Comparison of ENCODE assay signal across 24 cellular contexts in genomic region chrX:107626481-107626880, GRCh38. TPM values are rescaled to one million over a fixed set of nuclear protein-coding genes. Genes with fewer than 3 reads are reported as not detected.
A peak's percentile ranks its signal among the peaks of the same experiment; 100 is the strongest.
DNase-seq lines count a peak whose midpoint lies in the region; FAIRE-seq and TF ChIP-seq lines count a peak whose summit lies in the region.
"Had no signal": no experiment of that assay in that cellular context is flagged by ENCODE, and none has a peak within 500 bp of the region (broad histone marks: within the 10 kb centered on the region; RNA-seq: fewer than 3 reads in every experiment).

No MANE protein-coding gene starts in this region.

- in situ Hi-C loops in mammary epithelial cell (cut with MboI; ENCODE audit: low sequenced_read_pairs in 2 of 2): no loop called here

- H3K4me3 ChIP-seq in PC-9 (no peak overlapping the region), astrocyte (ENCODE audit: insufficient read depth, low read depth, low read length) (no peak overlapping the region), mammary epithelial cell (replicated peaks in 1 of 3; ENCODE audit: insufficient read depth in 1 of 3, low read depth in 2 of 3, low read length in 3 of 3) (no peak overlapping the region), sigmoid colon (no peak overlapping the region), stomach (no peak overlapping the region)
- H3K4me3 ChIP-seq: BLaER1 treated with 17β-estradiol and CSF1 and Interleukin-3, amounts not matched to agents 10 nM and 100 nM; GM23338; HAP-1 had no signal

- no peaks in the 10 kb centered on the region for H3K4me1 Mint-ChIP-seq in astrocyte (ENCODE audit: low read depth, unreplicated experiment)

- no peak overlapping the region; the same call in 1 of the 2 replicates for H2AFZ ChIP-seq in PC-9
- no peak overlapping the region for H2AFZ ChIP-seq in astrocyte (ENCODE audit: low read depth, low read length)
- no peak overlapping the region for H2AFZ ChIP-seq in mammary epithelial cell (ENCODE audit: low read depth, low read length)
- H2AFZ ChIP-seq: GM23338 had no signal

- BruUV-seq in PC-9 (replicated peaks; lab: Mats Ljungman, UMichigan) (no TSS peak), mammary epithelial cell (replicated peaks; lab: Mats Ljungman, UMichigan) (no TSS peak)

- no peak overlapping the region for H3K27ac Mint-ChIP-seq in astrocyte (ENCODE audit: unreplicated experiment)
- H3K27ac Mint-ChIP-seq: CD8-positive, alpha-beta memory T cell; GM23338 had no signal

- intact Hi-C loops in PC-9 (cut with micrococcal nuclease; ENCODE audit: unreplicated experiment) (loop anchor here (5.0 kb wide), 1 partner anchor 54 kb away; no protein-coding TSS in a partner anchor), mammary epithelial cell (cut with micrococcal nuclease) (loop anchor here (5.0 kb wide), 1 partner anchor 54 kb away; no protein-coding TSS in a partner anchor), sigmoid colon (cut with DNase I) (loop anchor here (10.0 kb wide), 1 partner anchor 632 kb away; no protein-coding TSS in a partner anchor), stomach (cut with DNase I; ENCODE audit: low total_unique reads) (no loop called here)

- no peaks in the 10 kb centered on the region for H3K27me3 Mint-ChIP-seq in astrocyte (ENCODE audit: low read depth, unreplicated experiment)

- no peaks in the 10 kb centered on the region for H3K27me3 ChIP-seq in PC-9 (ENCODE audit: insufficient read depth, low read depth)
- no peaks in the 10 kb centered on the region for H3K27me3 ChIP-seq in astrocyte (ENCODE audit: insufficient read depth, low read length)
- H3K27me3 ChIP-seq in mammary epithelial cell (ENCODE audit: insufficient read depth, low read length): peaks cover 2% of the 10 kb centered on the region
- no peaks in the 10 kb centered on the region for H3K27me3 ChIP-seq in sigmoid colon
- no peaks in the 10 kb centered on the region for H3K27me3 ChIP-seq in stomach

- H3K4me3 Mint-ChIP-seq in astrocyte (ENCODE audit: unreplicated experiment): no peak overlapping the region
- H3K4me3 Mint-ChIP-seq: CD8-positive, alpha-beta memory T cell; GM23338 had no signal

- H3K36me3 ChIP-seq in PC-9 (ENCODE audit: low read depth) (no peaks in the 10 kb centered on the region), astrocyte (ENCODE audit: insufficient read depth, low read length) (no peaks in the 10 kb centered on the region), mammary epithelial cell (ENCODE audit: insufficient read depth, low read length) (no peaks in the 10 kb centered on the region), sigmoid colon (no peaks in the 10 kb centered on the region), stomach (no peaks in the 10 kb centered on the region)
- H3K36me3 ChIP-seq: BLaER1 treated with 17β-estradiol and CSF1 and Interleukin-3, amounts not matched to agents 10 nM and 100 nM; HAP-1 had no signal

- H3K36me3 Mint-ChIP-seq in astrocyte (ENCODE audit: low read depth, unreplicated experiment): peaks cover 3% of the 10 kb centered on the region

- H3K4me1 ChIP-seq in PC-9 (replicated peaks; ENCODE audit: insufficient read depth) (peaks cover 40% of the 10 kb centered on the region), astrocyte (ENCODE audit: insufficient read depth, low read length) (no peaks in the 10 kb centered on the region), mammary epithelial cell (ENCODE audit: insufficient read depth, low read length) (no peaks in the 10 kb centered on the region), sigmoid colon (peaks cover 0 to 13% (median 0%) of the 10 kb centered on the region in 4 donors), stomach (peaks cover 0 to 25% (median 6%) of the 10 kb centered on the region in 4 donors)

- CTCF ChIA-PET in PC-9 (lab: Charles Lee): interaction anchor here (0.6 to 0.7 kb wide), 2 partner anchors 88 to 105 kb away, joined by 3 read pairs; no protein-coding TSS in a partner anchor
- CTCF ChIA-PET in mammary epithelial cell (lab: Charles Lee; ENCODE audit: low non-redundant PET): no interaction called here

- H3K79me2 ChIP-seq in PC-9 (ENCODE audit: low read depth) (peaks cover 28% of the 10 kb centered on the region), astrocyte (ENCODE audit: insufficient read depth, low read length) (peaks cover 32% of the 10 kb centered on the region), mammary epithelial cell (ENCODE audit: insufficient read depth, low read length) (peaks cover 29% of the 10 kb centered on the region)

- peak overlapping the region; percentile 81 for H3K4me2 ChIP-seq in PC-9
- H3K4me2 ChIP-seq in astrocyte (ENCODE audit: low read length): no peak overlapping the region
- H3K4me2 ChIP-seq in mammary epithelial cell (ENCODE audit: insufficient read depth, low read depth, low read length): no peak overlapping the region
- H3K4me2 ChIP-seq: GM23338 had no signal

- 70% methylated on average over 12 of the region's 12 CpGs for WGBS in mammary epithelial cell (ENCODE audit: low coverage, missing lambda C conversion rate)
- 92 to 94% methylated on average over 12 of the region's 12 CpGs for WGBS in sigmoid colon, 2 donors
- 74 to 79% (median 76%) methylated on average over 12 of the region's 12 CpGs for WGBS in stomach, 5 donors

- H3K9me2 ChIP-seq in PC-9 (ENCODE audit: insufficient read depth): no peaks in the 10 kb centered on the region

- POLR2A ChIA-PET in PC-9 (lab: Charles Lee; ENCODE audit: unreplicated experiment): no interaction called here

- H3K9ac ChIP-seq in astrocyte (ENCODE audit: low read length) (no peak overlapping the region), mammary epithelial cell (ENCODE audit: insufficient read depth, low read length) (no peak overlapping the region)
- H3K9ac ChIP-seq: BLaER1 treated with 17β-estradiol and CSF1 and Interleukin-3, amounts not matched to agents 10 nM and 100 nM had no signal

- H3K27ac ChIP-seq in 22Rv1 (peak overlapping the region; percentile 86), C4-2B (peak overlapping the region; percentile 86), PC-9 (peak overlapping the region; percentile 57), astrocyte (ENCODE audit: low read depth, low read length) (no peak overlapping the region), mammary epithelial cell (ENCODE audit: insufficient read depth, low read depth, low read length) (no peak overlapping the region), sigmoid colon (no peak overlapping the region), stomach (no peak overlapping the region)
- H3K27ac ChIP-seq: BLaER1 treated with 17β-estradiol and CSF1 and Interleukin-3, amounts not matched to agents 10 nM and 100 nM had no signal

- no peak for TF ChIP-seq CTCF in 22Rv1 (IDR thresholded peaks at IDR 0.05)
- no peak for TF ChIP-seq CTCF in C4-2B (conservative IDR thresholded peaks at IDR 0.05)
- TF ChIP-seq CTCF in PC-9 (conservative IDR thresholded peaks at IDR 0.05): no peak
- no peak for TF ChIP-seq CTCF in astrocyte (IDR thresholded peaks at IDR 0.05; ENCODE audit: insufficient read depth, low read depth, low read length)
- no peak for TF ChIP-seq CTCF in mammary epithelial cell (conservative IDR thresholded peaks at IDR 0.05 in 1 of 2, IDR thresholded peaks at IDR 0.05 in 1 of 2; ENCODE audit: extremely low read depth in 1 of 2, insufficient read depth in 1 of 2, low read depth in 1 of 2, low read length in 2 of 2)
- no peak for TF ChIP-seq CTCF in sigmoid colon (IDR thresholded peaks at IDR 0.05)
- TF ChIP-seq CTCF in stomach (IDR thresholded peaks at IDR 0.05): no peak

- TF ChIP-seq EP300 in sigmoid colon (IDR thresholded peaks at IDR 0.05) (no peak), stomach (IDR thresholded peaks at IDR 0.05) (no peak)

- H3K9me3 ChIP-seq in PC-9 (ENCODE audit: insufficient read depth, low read depth): no peaks in the 10 kb centered on the region
- H3K9me3 ChIP-seq in astrocyte (ENCODE audit: insufficient read depth, low read depth, low read length): no peaks in the 10 kb centered on the region
- H3K9me3 ChIP-seq in mammary epithelial cell (replicated peaks; ENCODE audit: insufficient read depth, low read length): no peaks in the 10 kb centered on the region
- H3K9me3 ChIP-seq in sigmoid colon: no peaks in the 10 kb centered on the region
- peaks cover 0 to 8% (median 3%) of the 10 kb centered on the region in 4 donors for H3K9me3 ChIP-seq in stomach
- H3K9me3 ChIP-seq: HAP-1 had no signal

- peak; percentile 58 to 96 for DNase-seq in PC-9
- DNase-seq in astrocyte (ENCODE audit: low read depth): no peak
- no peak for DNase-seq in NCI-H1417 treated with DMSO at 0.1 percent for 48 hours (lab: John Stamatoyannopoulos, UW)
- DNase-seq in mammary epithelial cell: no peak
- no peak for DNase-seq in sigmoid colon
- DNase-seq in stomach: no peak
- DNase-seq: Calu3; CD8-positive, alpha-beta memory T cell; DMS153; KG1; NCI-H1105 treated with DMSO at 0.1 percent for 48 hours; NCI-H1694; NCI-H2081 treated with DMSO at 0.1 percent for 48 hours; NCI-H2171 treated with DMSO at 0.1 percent for 48 hours; NCI-H446; NCI-H526; SIG-M5 had no signal

- TF ChIP-seq POLR2A in sigmoid colon (IDR thresholded peaks at IDR 0.05) (no peak), stomach (IDR thresholded peaks at IDR 0.05) (no peak)

- no peaks in the 10 kb centered on the region for H3K9me3 Mint-ChIP-seq in astrocyte (ENCODE audit: unreplicated experiment)
- H3K9me3 Mint-ChIP-seq: CD8-positive, alpha-beta memory T cell; GM23338 had no signal

- FAIRE-seq in astrocyte (lab: Jason Lieb, UNC): peak; percentile 94
- FAIRE-seq: G401.6, GM12892 had no signal

- peaks cover 23% of the 10 kb centered on the region for H3F3A ChIP-seq in PC-9 (ENCODE audit: insufficient read depth, low read depth)

- dilution Hi-C loops in mammary epithelial cell (cut with HindIII; ENCODE audit: low sequenced_read_pairs): no loop called here

- H4K20me1 ChIP-seq in PC-9 (ENCODE audit: insufficient read depth) (no peaks in the 10 kb centered on the region; the same call in 1 of the 2 replicates), astrocyte (ENCODE audit: insufficient read depth, low read length) (peaks cover 20% of the 10 kb centered on the region), mammary epithelial cell (ENCODE audit: insufficient read depth, low read length) (no peaks in the 10 kb centered on the region)

RNA-seq across cellular contexts. Expression of gene PRPS1, which starts 1.8 kb away (rescaled TPM):
- total RNA-seq in PC-9 (2021): 67.4 and 67.9 TPM in 2 replicates
- 155 and 161 TPM in 2 replicates for total RNA-seq in astrocyte
- 10 to 100 TPM; 23.2 to 34.1 TPM for total RNA-seq in mammary epithelial cell
- polyA plus RNA-seq in mammary epithelial cell: 34.6 TPM
- polyA minus RNA-seq in mammary epithelial cell: 42.5 TPM
- 10 to 100 TPM; 16.3 to 35.8 (median 21.5) TPM for total RNA-seq in sigmoid colon
- 10 to 100 TPM in 2 of 3 donors, 1 to 10 TPM in 1; 9.6 to 24.4 (median 10.6) TPM for polyA plus RNA-seq in sigmoid colon
- total RNA-seq in stomach: 10 to 100 TPM in 4 of 5 donors, 1 to 10 TPM in 1; 1.2 to 46.4 (median 20.4) TPM
- polyA plus RNA-seq in stomach: 10 to 100 TPM; 10.3 to 19.9 (median 18.6) TPM

Comparison
In these comparisons a context has a peak if more than half of its experiments do, and no peak if none do; other contexts are left out.
1. H3K27ac ChIP-seq: peak in 22Rv1 (single experiment), C4-2B (single experiment) and PC-9 (single experiment); none in astrocyte (single experiment), mammary epithelial cell (single experiment), sigmoid colon (0 of 4) and stomach (0 of 5).
2. DNase-seq: peak in PC-9 (2 of 2); none in astrocyte (single experiment), NCI-H1417 treated with DMSO at 0.1 percent for 48 hours (single experiment), mammary epithelial cell (single experiment), sigmoid colon (single experiment) and stomach (single experiment).